ENCODE assay signal across 16 cellular contexts in the genomic region with DNA sequence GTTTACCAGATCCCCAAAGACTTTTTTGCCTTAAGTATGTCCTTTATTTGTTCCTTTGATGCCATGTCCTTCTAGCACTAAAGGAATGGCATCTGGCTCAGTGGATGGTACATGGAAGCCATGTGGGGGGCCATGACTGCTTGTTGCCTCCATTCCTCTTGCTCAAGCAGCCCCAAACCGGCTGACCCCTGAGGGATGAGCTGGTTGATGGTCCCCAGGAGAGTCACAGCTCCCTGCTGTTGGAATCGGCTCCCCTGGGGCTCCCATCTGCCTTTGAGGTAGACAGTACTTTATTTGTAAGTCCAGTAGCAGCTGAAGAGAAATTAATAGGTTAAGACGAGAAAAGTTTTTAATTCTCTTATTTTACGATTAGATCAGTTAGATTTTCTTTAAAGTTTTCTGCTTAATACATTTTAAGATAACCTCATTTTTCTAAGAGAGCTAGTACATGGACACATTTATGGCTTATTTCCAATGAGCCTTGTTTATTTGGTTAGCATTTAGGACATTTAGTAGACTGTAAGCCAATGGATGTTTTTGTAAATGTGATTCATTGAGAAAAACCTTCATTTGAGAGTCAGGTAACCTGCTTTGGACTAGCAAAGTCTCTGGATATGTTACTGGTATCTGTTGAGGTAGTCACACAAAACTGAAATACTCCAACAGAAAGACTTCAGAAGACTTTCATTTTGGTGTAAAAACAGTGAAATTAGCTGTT.
DNase-seq lines count a peak whose midpoint lies in the region; ATAC-seq and TF ChIP-seq lines count a peak whose summit lies in the region.
"Had no signal": no experiment of that assay in that cellular context is flagged by ENCODE, and none has a peak within 500 bp of the region (broad histone marks: within the 10 kb centered on the region; RNA-seq: fewer than 3 reads in every experiment).

No MANE protein-coding gene starts in this region.

- H3K4me3 Mint-ChIP-seq in osteocyte (ENCODE audit: unreplicated experiment), result no peak overlapping the region
- no peak overlapping the region for H3K4me3 Mint-ChIP-seq in type B pancreatic cell
- H3K4me3 Mint-ChIP-seq: H9 had no signal

- TF ChIP-seq CTCF in osteocyte (IDR thresholded peaks at IDR 0.05) (no peak), type B pancreatic cell (conservative IDR thresholded peaks at IDR 0.05) (no peak)

- H3K4me1 Mint-ChIP-seq in osteocyte (ENCODE audit: unreplicated experiment), result peaks cover 62% of the 10 kb centered on the region
- H3K4me1 Mint-ChIP-seq in type B pancreatic cell (ENCODE audit: unreplicated experiment), result peaks cover 25% of the 10 kb centered on the region

- H3K27me3 ChIP-seq in adipocyte (replicated peaks; ENCODE audit: control insufficient read depth, insufficient read depth, low read length), result no peaks in the 10 kb centered on the region
- H3K27me3 ChIP-seq: Peyer's patch had no signal

- H3K36me3 Mint-ChIP-seq in osteocyte (ENCODE audit: unreplicated experiment) (peaks cover 4% of the 10 kb centered on the region), type B pancreatic cell (peaks cover 3% of the 10 kb centered on the region)

- H3K36me3 ChIP-seq in adipocyte (ENCODE audit: control insufficient read depth, insufficient read depth, low read length, severe bottlenecking), result peaks cover 3% of the 10 kb centered on the region

- no peaks in the 10 kb centered on the region for H3K27me3 Mint-ChIP-seq in osteocyte (ENCODE audit: unreplicated experiment)
- no peaks in the 10 kb centered on the region for H3K27me3 Mint-ChIP-seq in type B pancreatic cell

- no peak overlapping the region for H3K9ac ChIP-seq in adipocyte (ENCODE audit: low read length)

- no peak overlapping the region for H3K4me3 ChIP-seq in adipocyte (ENCODE audit: low read length)
- H3K4me3 ChIP-seq: Peyer's patch had no signal

- H3K9me3 Mint-ChIP-seq in osteocyte (ENCODE audit: unreplicated experiment), result no peaks in the 10 kb centered on the region
- no peaks in the 10 kb centered on the region for H3K9me3 Mint-ChIP-seq in type B pancreatic cell
- H3K9me3 Mint-ChIP-seq: H9 had no signal

- peak; percentile 58 for DNase-seq in EH (ENCODE audit: low read depth)
- DNase-seq in adipocyte (ENCODE audit: low read depth), result peak; percentile 61
- DNase-seq in fibroblast of peridontal ligament (ENCODE audit: extremely low read depth), result peak; percentile 49
- no peak for DNase-seq in osteocyte (ENCODE audit: extremely low spot score, unreplicated experiment)
- DNase-seq in activated CD8-positive, alpha-beta memory T cell treated with anti-CD3 and anti-CD28 coated beads, Interleukin-2, amount 50 U/mL, for 48 hours, result no peak
- DNase-seq in stimulated activated CD4-positive, alpha-beta T cell treated with anti-CD3 and anti-CD28 coated beads, Interleukin-2, amount 100 ng/mL, for 24 hours, result no peak
- no peak for DNase-seq in type B pancreatic cell (ENCODE audit: extremely low spot score, unreplicated experiment)
- DNase-seq: COR-L47, DMS53, H9, Kasumi-1, NCI-H1417 treated with DMSO at 0.1 percent for 48 hours, NCI-H2029 treated with DMSO at 0.1 percent for 48 hours, NCI-H510A treated with DMSO at 0.1 percent for 48 hours, Peyer's patch had no signal

- no peak for ATAC-seq in activated CD4-positive, CD25-positive, alpha-beta regulatory T cell treated with anti-CD3 and anti-CD28 coated beads, Interleukin-2, amount 50 U/mL, for 24 hours

- H3K27ac Mint-ChIP-seq in osteocyte (ENCODE audit: unreplicated experiment), result peak overlapping the region; percentile 98
- no peak overlapping the region for H3K27ac Mint-ChIP-seq in type B pancreatic cell

- no peaks in the 10 kb centered on the region for H3K9me3 ChIP-seq in adipocyte (ENCODE audit: control insufficient read depth, low read length)
- H3K9me3 ChIP-seq: Peyer's patch had no signal

- peaks cover 30% of the 10 kb centered on the region for H3K4me1 ChIP-seq in adipocyte (ENCODE audit: control insufficient read depth, insufficient read depth, low read length)
- H3K4me1 ChIP-seq: Peyer's patch had no signal

Comparison
In these comparisons a context has a peak if more than half of its experiments do, and no peak if none do; other contexts are left out.
1. DNase-seq: peak in EH (single experiment), adipocyte (single experiment) and fibroblast of peridontal ligament (single experiment); none in osteocyte (single experiment), activated CD8-positive, alpha-beta memory T cell treated with anti-CD3 and anti-CD28 coated beads, Interleukin-2, amount 50 U/mL, for 48 hours (single experiment), stimulated activated CD4-positive, alpha-beta T cell treated with anti-CD3 and anti-CD28 coated beads, Interleukin-2, amount 100 ng/mL, for 24 hours (0 of 2) and type B pancreatic cell (single experiment).